1 cellular context compared by ENCODE assay signal in genomic region chr2:20620696-20621365, GRCh38.
TF ChIP-seq lines count a peak whose summit lies in the region.

No MANE protein-coding gene starts in this region.

TF ChIP-seq in GM23338, 12 proteins besides CTCF, POLR2A, EP300 and RAD21:
- TF ChIP-seq EZH2 (IDR thresholded peaks at IDR 0.05; ENCODE audit: low read depth, unreplicated experiment) (no peak), EZH2phosphoT487 (IDR thresholded peaks at IDR 0.05; ENCODE audit: unreplicated experiment) (no peak), STAT1 (IDR thresholded peaks at IDR 0.05; ENCODE audit: unreplicated experiment) (no peak), ZNF331 (CRISPR knock-in tag; IDR thresholded peaks at IDR 0.05; ENCODE audit: low read depth) (no peak), ZNF462 (CRISPR knock-in tag; IDR thresholded peaks at IDR 0.05) (no peak), ETS1 (IDR thresholded peaks at IDR 0.05) (no peak), ZNF114 (CRISPR knock-in tag; IDR thresholded peaks at IDR 0.05) (no peak)
